8 cellular contexts compared by ENCODE assay signal in the genomic region with DNA sequence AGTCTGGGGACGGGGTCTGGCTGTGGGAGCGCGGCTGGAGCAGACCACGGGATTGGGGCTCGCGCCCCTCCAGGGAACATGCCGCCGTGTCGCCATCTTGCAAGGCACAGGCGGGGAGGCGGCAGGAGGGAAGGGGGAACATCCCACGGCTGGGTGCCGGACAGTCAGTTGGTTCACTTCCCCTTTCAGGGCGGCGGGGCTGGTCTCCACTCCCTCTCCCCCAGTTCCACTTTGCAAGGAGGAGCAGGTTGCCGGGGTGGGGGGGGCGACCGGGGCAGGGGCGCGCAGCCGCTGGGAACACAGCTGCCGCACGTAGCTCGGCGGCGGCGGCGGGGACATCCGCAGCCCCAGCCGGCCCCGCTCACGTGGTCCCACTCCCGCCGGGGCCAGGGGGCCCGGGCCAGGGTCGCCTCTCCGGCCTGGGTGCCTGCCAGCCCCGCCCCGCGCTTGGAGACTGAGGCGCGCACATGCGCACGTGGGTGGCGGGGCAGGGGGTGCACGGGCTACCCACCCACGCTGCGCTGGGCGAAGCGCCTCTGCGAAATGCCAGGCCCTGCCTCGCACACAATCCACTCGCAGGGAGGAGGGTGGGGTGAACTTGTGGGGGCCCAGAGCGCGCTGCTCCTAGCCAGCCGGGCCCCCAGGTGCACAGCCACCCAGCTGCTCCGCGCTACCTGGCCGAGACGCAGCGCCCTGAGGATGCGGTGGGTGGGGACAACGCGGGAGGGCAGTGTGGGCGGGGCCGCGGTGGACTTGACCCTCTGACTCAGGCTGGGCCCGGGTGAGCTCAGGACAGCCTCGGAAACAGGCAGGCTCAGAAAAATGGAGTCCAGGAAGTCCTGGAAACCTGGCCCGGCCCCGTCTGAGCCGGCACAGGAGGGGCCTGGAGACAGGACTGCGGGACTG. TPM values are rescaled to one million over a fixed set of nuclear protein-coding genes. Genes with fewer than 3 reads are reported as not detected.
DNase-seq lines count a peak whose midpoint lies in the region; ATAC-seq, FAIRE-seq and TF ChIP-seq lines count a peak whose summit lies in the region.

No MANE protein-coding gene starts in this region.

- H3K4me1 Mint-ChIP-seq in immature natural killer cell, result peaks cover 33 to 47% of the 10 kb centered on the region in 2 donors

- peaks cover 27 to 40% of the 10 kb centered on the region in 2 donors for H3K4me1 ChIP-seq in small intestine (ENCODE audit: control insufficient read depth in 2 of 2, insufficient read depth in 1 of 2, low read depth in 1 of 2, low read length in 1 of 2)

- peak overlapping the region; percentile 51 for H3K27ac ChIP-seq in C4-2B
- H3K27ac ChIP-seq in small intestine (ENCODE audit: low read depth in 1 of 2, low read length in 1 of 2), result peak overlapping the region; percentile 96 to 98

- peak; percentile 75 for DNase-seq in SW480 (ENCODE audit: low spot score)
- DNase-seq in bronchial epithelial cell (ENCODE audit: low read depth), result peak; percentile 78
- peak in 2 of 3 donors; percentile 36 to 39 for DNase-seq in immature natural killer cell
- peak; percentile 96 for DNase-seq in small intestine
- no peak for DNase-seq in NCI-H2196 treated with DMSO at 0.1 percent for 48 hours (lab: John Stamatoyannopoulos, UW; ENCODE audit: unreplicated experiment)
- no peak for DNase-seq in SHP77 (lab: John Stamatoyannopoulos, UW)

- peaks cover 7 to 47% (median 12%) of the 10 kb centered on the region in 3 donors for H3K27me3 Mint-ChIP-seq in immature natural killer cell (ENCODE audit: low read depth in 3 of 3)

- peak; percentile 34 for ATAC-seq in HG02759 (IDR thresholded peaks at IDR 0.05; ENCODE audit: unreplicated experiment)

- H3K27me3 ChIP-seq in bronchial epithelial cell (ENCODE audit: control insufficient read depth, insufficient read depth, low read length) (no peaks in the 10 kb centered on the region), small intestine (ENCODE audit: control insufficient read depth in 2 of 2, insufficient read depth in 2 of 2, low read length in 2 of 2) (no peaks in the 10 kb centered on the region)

- TF ChIP-seq CTCF in C4-2B (conservative IDR thresholded peaks at IDR 0.05) (no peak), bronchial epithelial cell (IDR thresholded peaks at IDR 0.05; ENCODE audit: insufficient read depth, low read length, severe bottlenecking) (no peak)

- no peaks in the 10 kb centered on the region for H3K9me3 ChIP-seq in small intestine (ENCODE audit: control insufficient read depth, low read depth)

- H3K4me3 ChIP-seq in bronchial epithelial cell (ENCODE audit: low read depth, low read length), result peak overlapping the region; percentile 45
- peak overlapping the region; percentile 31 to 62 for H3K4me3 ChIP-seq in small intestine (ENCODE audit: low read depth in 1 of 2, low read length in 2 of 2)

- peak overlapping the region; percentile 79 to 86 (median 84) for H3K4me3 Mint-ChIP-seq in immature natural killer cell

- H3K36me3 ChIP-seq in bronchial epithelial cell (ENCODE audit: control insufficient read depth, insufficient read depth, low read length), result peaks cover 2% of the 10 kb centered on the region
- no peaks in the 10 kb centered on the region for H3K36me3 ChIP-seq in small intestine (ENCODE audit: control insufficient read depth in 2 of 2, insufficient read depth in 2 of 2, low read length in 2 of 2)

- WGBS in small intestine, 3 donors, result 1 to 2% (median 2%) methylated on average over 44 to 73 of the region's 73 CpGs

- no peak for FAIRE-seq in bronchial epithelial cell (lab: Jason Lieb, UNC)
- FAIRE-seq in small intestine (lab: Jason Lieb, UNC), result no peak

- H3K36me3 Mint-ChIP-seq in immature natural killer cell, result no peaks in the 10 kb centered on the region

- H3K9me3 Mint-ChIP-seq in immature natural killer cell, result peaks cover 0 to 2% (median 0%) of the 10 kb centered on the region in 6 donors

- peak overlapping the region; percentile 84 to 94 (median 92) for H3K27ac Mint-ChIP-seq in immature natural killer cell

RNA-seq across cellular contexts. Expression of gene KLF16, which starts 6.4 kb away (rescaled TPM):
- 5.3 and 6.4 TPM in 2 replicates for total RNA-seq in bronchial epithelial cell
- polyA plus RNA-seq in immature natural killer cell (under 1 TPM; 0.12 to 0.55 (median 0.49) TPM), small intestine (10 to 100 TPM in 2 of 3 donors, 1 to 10 TPM in 1; 7.8 to 14.6 (median 13.3) TPM)

RNA-seq across cellular contexts. Expression of gene REXO1, which starts 8.7 kb away (rescaled TPM):
- 2.4 and 3.8 TPM in 2 replicates for total RNA-seq in bronchial epithelial cell
- 10 to 100 TPM in 1 of 3 donors, 1 to 10 TPM in 1, under 1 TPM in 1; 0.63 to 13.0 (median 4.5) TPM for polyA plus RNA-seq in immature natural killer cell
- polyA plus RNA-seq in small intestine, result 10 to 100 TPM; 18.4 to 31.8 (median 22.7) TPM

RNA-seq across cellular contexts. Expression of gene ABHD17A, which starts 28.3 kb away (rescaled TPM):
- 48.4 and 71.0 TPM in 2 replicates for total RNA-seq in bronchial epithelial cell
- polyA plus RNA-seq in immature natural killer cell (100 to 1,000 TPM; 652 to 783 (median 741) TPM), small intestine (10 to 100 TPM; 52.6 to 79.6 (median 71.3) TPM)

RNA-seq across cellular contexts. Expression of gene ATP8B3, which starts 44.9 kb away (rescaled TPM):
- total RNA-seq in bronchial epithelial cell, result 0.26 and 1.4 TPM in 2 replicates
- 1 to 10 TPM; 1.7 to 3.3 (median 3.1) TPM for polyA plus RNA-seq in immature natural killer cell
- polyA plus RNA-seq in small intestine, result under 1 TPM in 2 of 3 donors, not detected in 1; 0.45 to 0.52 TPM

RNA-seq across cellular contexts. Expression of gene ADAT3, which starts 48.2 kb away (rescaled TPM):
- 0.79 and 1.9 TPM in 2 replicates for total RNA-seq in bronchial epithelial cell
- 10 to 100 TPM in 1 of 3 donors, 1 to 10 TPM in 2; 2.1 to 10.0 (median 4.3) TPM for polyA plus RNA-seq in immature natural killer cell
- polyA plus RNA-seq in small intestine, result 10 to 100 TPM; 10.4 to 38.1 (median 35.8) TPM

Comparison
In these comparisons a context has a peak if more than half of its experiments do, and no peak if none do; other contexts are left out.
1. DNase-seq: peak in SW480 (single experiment), bronchial epithelial cell (single experiment), immature natural killer cell (2 of 3) and small intestine (single experiment); none in NCI-H2196 treated with DMSO at 0.1 percent for 48 hours (single experiment) and SHP77 (0 of 2).
2. RNA of gene KLF16, which starts 6.4 kb away (polyA plus RNA-seq): 7.8 to 14.6 TPM in small intestine; 0.12 to 0.55 TPM in immature natural killer cell; every median in the first group is over 4 times any median in the second.
3. RNA of gene ABHD17A, which starts 28.3 kb away (polyA plus RNA-seq): 652 to 783 TPM in immature natural killer cell; 52.6 to 79.6 TPM in small intestine; every median in the first group is over 4 times any median in the second.